ENCODE assay signal across 1 cellular context in the genomic region with DNA sequence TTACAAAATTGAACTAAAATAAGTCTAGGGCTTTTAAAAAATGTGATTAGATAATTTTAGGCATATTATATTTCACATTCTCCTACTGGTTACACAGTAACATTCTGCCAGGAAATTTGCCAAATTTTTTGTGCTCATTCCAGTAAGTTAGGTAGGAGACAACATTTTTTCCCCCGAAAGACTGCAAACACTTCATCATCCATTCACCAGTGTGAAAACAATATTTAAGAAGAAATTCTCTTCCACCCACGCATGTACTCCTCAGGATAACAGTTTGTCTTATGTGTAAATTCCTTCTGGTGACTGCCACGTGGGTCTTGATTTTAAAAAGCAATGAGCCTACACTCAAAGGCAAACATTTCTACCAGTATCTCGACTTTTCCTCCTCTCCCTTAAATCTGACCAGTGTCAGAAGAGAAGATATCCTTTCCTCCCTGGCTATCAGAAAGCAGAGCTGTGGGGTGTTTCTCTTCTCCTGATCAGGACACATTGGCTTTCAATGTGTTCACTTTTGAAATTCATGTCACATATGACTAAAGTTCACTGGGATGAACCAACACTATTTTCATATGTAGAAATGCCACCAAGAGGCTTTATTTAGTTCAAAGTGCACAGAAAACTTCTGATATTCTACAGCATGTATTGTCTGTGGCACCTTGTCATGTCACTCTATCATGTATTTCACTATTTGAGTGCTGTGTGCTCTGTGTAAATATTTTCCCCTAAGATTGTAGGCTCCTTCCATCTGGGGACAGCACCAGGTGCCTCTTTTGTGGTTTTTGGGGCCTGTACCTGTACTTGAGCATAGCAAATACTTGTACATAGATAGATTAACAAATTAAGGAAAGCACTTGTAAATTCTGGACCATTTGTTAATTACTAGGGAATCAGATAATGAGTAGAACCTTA.
TF ChIP-seq lines count a peak whose summit lies in the region.

No MANE protein-coding gene starts in this region.

TF ChIP-seq in A549, 52 proteins besides CTCF, POLR2A, EP300 and RAD21 (continued from another document):
- no peak for TF ChIP-seq BHLHE40 (IDR thresholded peaks at IDR 0.05; ENCODE audit: low read depth, low read length)
- TF ChIP-seq MAZ (IDR thresholded peaks at IDR 0.05; ENCODE audit: borderline replicate concordance, low read depth, low read length): no peak
- TF ChIP-seq ZFP36 (IDR thresholded peaks at IDR 0.05; ENCODE audit: borderline replicate concordance, partially characterized antibody): no peak
- TF ChIP-seq KDM5A (IDR thresholded peaks at IDR 0.05): no peak
- TF ChIP-seq MAFK (IDR thresholded peaks at IDR 0.05; ENCODE audit: partially characterized antibody): no peak
